Comparison of ENCODE assay signal across 13 cellular contexts in genomic region chr16:29011851-29012250, GRCh38. TPM values are rescaled to one million over a fixed set of nuclear protein-coding genes. Genes with fewer than 3 reads are reported as not detected.
DNase-seq lines count a peak whose midpoint lies in the region; ATAC-seq and TF ChIP-seq lines count a peak whose summit lies in the region.
"Had no signal": no experiment of that assay in that cellular context is flagged by ENCODE, and none has a peak within 500 bp of the region (broad histone marks: within the 10 kb centered on the region; RNA-seq: fewer than 3 reads in every experiment).

No MANE protein-coding gene starts in this region.

- no peaks in the 10 kb centered on the region for H3K27me3 Mint-ChIP-seq in activated CD8-positive, alpha-beta T cell treated with anti-CD3 and anti-CD28 coated beads for 36 hours
- no peaks in the 10 kb centered on the region for H3K27me3 Mint-ChIP-seq in activated CD8-positive, alpha-beta T cell treated with anti-CD3 and anti-CD28 coated beads, Interleukin-2, amount 10 ng/mL, durations not matched to agents 7 days and 5 days (ENCODE audit: low read depth)
- no peaks in the 10 kb centered on the region for H3K27me3 Mint-ChIP-seq in CD8-positive, alpha-beta memory T cell
- no peaks in the 10 kb centered on the region for H3K27me3 Mint-ChIP-seq in activated naive CD8-positive, alpha-beta T cell treated with anti-CD3 and anti-CD28 coated beads, Interleukin-2, amount 10 ng/mL, durations not matched to agents 7 days and 5 days

- TF ChIP-seq CTCF in activated CD8-positive, alpha-beta T cell treated with anti-CD3 and anti-CD28 coated beads for 36 hours (IDR thresholded peaks at IDR 0.05), result no peak

- H3K4me1 ChIP-seq in CD8-positive, alpha-beta memory T cell (ENCODE audit: insufficient read depth, low read length), result peaks cover 64% of the 10 kb centered on the region
- H3K4me1 ChIP-seq in thymus (ENCODE audit: control insufficient read depth, insufficient read depth, low read length), result peaks cover 45% of the 10 kb centered on the region

- H3K36me3 ChIP-seq in CD8-positive, alpha-beta memory T cell (ENCODE audit: insufficient read depth, low read length), result no peaks in the 10 kb centered on the region
- H3K36me3 ChIP-seq in thymus (ENCODE audit: control insufficient read depth, insufficient read depth), result no peaks in the 10 kb centered on the region

- H3K9me3 ChIP-seq in CD8-positive, alpha-beta memory T cell (ENCODE audit: low read length), result no peaks in the 10 kb centered on the region
- no peaks in the 10 kb centered on the region for H3K9me3 ChIP-seq in thymus (ENCODE audit: control insufficient read depth)

- CTCF ChIA-PET in activated CD8-positive, alpha-beta T cell treated with anti-CD3 and anti-CD28 coated beads for 36 hours (lab: Charles Lee), result interaction anchor here (0.7 to 1.7 kb wide), 4 partner anchors 10 to 67 kb away, joined by 3 to 4 read pairs (median 4); no protein-coding TSS in a partner anchor
- CTCF ChIA-PET in activated CD8-positive, alpha-beta T cell treated with anti-CD3 and anti-CD28 coated beads, Interleukin-2, amount 10 ng/mL, durations not matched to agents 7 days and 5 days (lab: Charles Lee), result interaction anchor here (0.8 kb wide), 1 partner anchor 17 kb away, joined by 3 read pairs; no protein-coding TSS in a partner anchor
- CTCF ChIA-PET in CD8-positive, alpha-beta memory T cell (lab: Charles Lee), result interaction anchor here (1.0 to 1.1 kb wide), 2 partner anchors 8 to 38 kb away, joined by 3 to 4 read pairs; partner anchors contain the start of gene SPNS1

- no peaks in the 10 kb centered on the region for H3K27me3 ChIP-seq in CD8-positive, alpha-beta memory T cell (ENCODE audit: insufficient read depth, low read length, poor library complexity, severe bottlenecking)
- no peaks in the 10 kb centered on the region for H3K27me3 ChIP-seq in thymus (ENCODE audit: control insufficient read depth, insufficient read depth)

- H3K9me3 Mint-ChIP-seq in activated CD8-positive, alpha-beta T cell treated with anti-CD3 and anti-CD28 coated beads for 36 hours, result peaks cover 6% of the 10 kb centered on the region
- no peaks in the 10 kb centered on the region for H3K9me3 Mint-ChIP-seq in activated CD8-positive, alpha-beta T cell treated with anti-CD3 and anti-CD28 coated beads, Interleukin-2, amount 10 ng/mL, durations not matched to agents 7 days and 5 days (ENCODE audit: insufficient read depth)
- H3K9me3 Mint-ChIP-seq in CD8-positive, alpha-beta memory T cell, result no peaks in the 10 kb centered on the region
- no peaks in the 10 kb centered on the region for H3K9me3 Mint-ChIP-seq in activated naive CD8-positive, alpha-beta T cell treated with anti-CD3 and anti-CD28 coated beads, Interleukin-2, amount 10 ng/mL, durations not matched to agents 7 days and 5 days

- no peak for DNase-seq in activated CD8-positive, alpha-beta T cell treated with anti-CD3 and anti-CD28 coated beads for 36 hours
- no peak for DNase-seq in activated CD8-positive, alpha-beta T cell treated with anti-CD3 and anti-CD28 coated beads, Interleukin-2, amount 10 ng/mL, durations not matched to agents 7 days and 5 days
- DNase-seq in CD8-positive, alpha-beta memory T cell, result no peak
- DNase-seq in activated naive CD8-positive, alpha-beta T cell treated with anti-CD3 and anti-CD28 coated beads, Interleukin-2, amount 10 ng/mL, durations not matched to agents 7 days and 5 days, result no peak
- no peak for DNase-seq in Ammon's horn (ENCODE audit: low spot score)
- DNase-seq: EL, NCI-H1092 treated with DMSO at 0.1 percent for 48 hours, NCI-H1694, NCI-H2107, NCI-H226 had no signal

- intact Hi-C loops in activated CD8-positive, alpha-beta T cell treated with anti-CD3 and anti-CD28 coated beads for 36 hours (cut with micrococcal nuclease), result no loop called here

- no peak for ATAC-seq in activated CD8-positive, alpha-beta T cell treated with anti-CD3 and anti-CD28 coated beads for 36 hours
- ATAC-seq in activated CD8-positive, alpha-beta T cell treated with anti-CD3 and anti-CD28 coated beads, Interleukin-2, amount 10 ng/mL, durations not matched to agents 7 days and 5 days, result no peak
- no peak for ATAC-seq in activated naive CD8-positive, alpha-beta T cell treated with anti-CD3 and anti-CD28 coated beads, Interleukin-2, amount 10 ng/mL, durations not matched to agents 7 days and 5 days (ENCODE audit: low read depth)
- no peak for ATAC-seq in GM21390 (IDR thresholded peaks at IDR 0.05; ENCODE audit: unreplicated experiment)

- H3K4me1 Mint-ChIP-seq in activated CD8-positive, alpha-beta T cell treated with anti-CD3 and anti-CD28 coated beads for 36 hours (ENCODE audit: low read depth), result peaks cover 65% of the 10 kb centered on the region
- H3K4me1 Mint-ChIP-seq in activated CD8-positive, alpha-beta T cell treated with anti-CD3 and anti-CD28 coated beads, Interleukin-2, amount 10 ng/mL, durations not matched to agents 7 days and 5 days (ENCODE audit: low read depth), result peaks cover 55% of the 10 kb centered on the region
- H3K4me1 Mint-ChIP-seq in CD8-positive, alpha-beta memory T cell, result peaks cover 45 to 63% (median 61%) of the 10 kb centered on the region in 3 donors
- peaks cover 42% of the 10 kb centered on the region for H3K4me1 Mint-ChIP-seq in activated naive CD8-positive, alpha-beta T cell treated with anti-CD3 and anti-CD28 coated beads, Interleukin-2, amount 10 ng/mL, durations not matched to agents 7 days and 5 days

- H3K4me3 Mint-ChIP-seq in activated CD8-positive, alpha-beta T cell treated with anti-CD3 and anti-CD28 coated beads for 36 hours, result no peak overlapping the region
- H3K4me3 Mint-ChIP-seq in activated CD8-positive, alpha-beta T cell treated with anti-CD3 and anti-CD28 coated beads, Interleukin-2, amount 10 ng/mL, durations not matched to agents 7 days and 5 days, result no peak overlapping the region
- H3K4me3 Mint-ChIP-seq in CD8-positive, alpha-beta memory T cell, result no peak overlapping the region
- H3K4me3 Mint-ChIP-seq in activated naive CD8-positive, alpha-beta T cell treated with anti-CD3 and anti-CD28 coated beads, Interleukin-2, amount 10 ng/mL, durations not matched to agents 7 days and 5 days, result no peak overlapping the region

- H3K4me3 ChIP-seq in CD8-positive, alpha-beta memory T cell (ENCODE audit: low read length), result no peak overlapping the region
- no peak overlapping the region for H3K4me3 ChIP-seq in thymus (ENCODE audit: low read length)

- POLR2A ChIA-PET in activated CD8-positive, alpha-beta T cell treated with anti-CD3 and anti-CD28 coated beads for 36 hours (lab: Charles Lee), result interaction anchor here (0.8 to 2.7 kb wide), 5 partner anchors 9 to 27 kb away, joined by 3 to 12 read pairs (median 9); partner anchors contain the start of gene LAT
- POLR2A ChIA-PET in activated CD8-positive, alpha-beta T cell treated with anti-CD3 and anti-CD28 coated beads, Interleukin-2, amount 10 ng/mL, durations not matched to agents 7 days and 5 days (lab: Charles Lee), result interaction anchor here (2.3 kb wide), 1 partner anchor 25 kb away, joined by 6 read pairs; no protein-coding TSS in a partner anchor
- POLR2A ChIA-PET in CD8-positive, alpha-beta memory T cell (lab: Charles Lee), result no interaction called here
- POLR2A ChIA-PET in activated naive CD8-positive, alpha-beta T cell treated with anti-CD3 and anti-CD28 coated beads, Interleukin-2, amount 10 ng/mL, durations not matched to agents 7 days and 5 days (lab: Charles Lee), result interaction anchor here (1.2 kb wide), 1 partner anchor 9 kb away, joined by 3 read pairs; no protein-coding TSS in a partner anchor

- 99% methylated on average over 4 of the region's 4 CpGs for WGBS in thymus

- H3K27ac ChIP-seq in CD8-positive, alpha-beta memory T cell (ENCODE audit: low read depth, low read length), result no peak overlapping the region
- H3K27ac ChIP-seq in thymus (ENCODE audit: low read depth), result peak overlapping the region; percentile 89
- H3K27ac ChIP-seq: RWPE1 had no signal

- peak overlapping the region; percentile 91 for H3K27ac Mint-ChIP-seq in activated CD8-positive, alpha-beta T cell treated with anti-CD3 and anti-CD28 coated beads for 36 hours
- H3K27ac Mint-ChIP-seq in activated CD8-positive, alpha-beta T cell treated with anti-CD3 and anti-CD28 coated beads, Interleukin-2, amount 10 ng/mL, durations not matched to agents 7 days and 5 days, result no peak overlapping the region
- peak overlapping the region; percentile 36 to 97 (median 90) for H3K27ac Mint-ChIP-seq in CD8-positive, alpha-beta memory T cell
- peak overlapping the region; percentile 83 for H3K27ac Mint-ChIP-seq in activated naive CD8-positive, alpha-beta T cell treated with anti-CD3 and anti-CD28 coated beads, Interleukin-2, amount 10 ng/mL, durations not matched to agents 7 days and 5 days

- H3K36me3 Mint-ChIP-seq in activated CD8-positive, alpha-beta T cell treated with anti-CD3 and anti-CD28 coated beads for 36 hours (ENCODE audit: low read depth), result peaks cover 6% of the 10 kb centered on the region
- no peaks in the 10 kb centered on the region for H3K36me3 Mint-ChIP-seq in activated CD8-positive, alpha-beta T cell treated with anti-CD3 and anti-CD28 coated beads, Interleukin-2, amount 10 ng/mL, durations not matched to agents 7 days and 5 days (ENCODE audit: low read depth)
- H3K36me3 Mint-ChIP-seq in CD8-positive, alpha-beta memory T cell, result peaks cover 0 to 2% (median 0%) of the 10 kb centered on the region in 3 donors
- H3K36me3 Mint-ChIP-seq in activated naive CD8-positive, alpha-beta T cell treated with anti-CD3 and anti-CD28 coated beads, Interleukin-2, amount 10 ng/mL, durations not matched to agents 7 days and 5 days, result peaks cover 4% of the 10 kb centered on the region

RNA-seq across cellular contexts. Expression of gene LAT, which starts 27.0 kb away (rescaled TPM):
- total RNA-seq in activated CD8-positive, alpha-beta T cell treated with anti-CD3 and anti-CD28 coated beads for 36 hours, result 100 to 1,000 TPM; 193 to 206 TPM
- 100 to 1,000 TPM; 270 to 288 TPM for total RNA-seq in activated CD8-positive, alpha-beta T cell treated with anti-CD3 and anti-CD28 coated beads, Interleukin-2, amount 10 ng/mL, durations not matched to agents 7 days and 5 days
- 100 to 1,000 TPM; 195 to 203 TPM for total RNA-seq in CD8-positive, alpha-beta memory T cell
- polyA plus RNA-seq in CD8-positive, alpha-beta memory T cell, result 331 TPM
- 100 to 1,000 TPM; 288 to 297 TPM for total RNA-seq in activated naive CD8-positive, alpha-beta T cell treated with anti-CD3 and anti-CD28 coated beads, Interleukin-2, amount 10 ng/mL, durations not matched to agents 7 days and 5 days
- polyA plus RNA-seq in thymus, result 239 TPM

RNA-seq across cellular contexts. Expression of gene SPNS1, which starts 37.3 kb away (rescaled TPM):
- 10 to 100 TPM; 14.6 to 18.2 TPM for total RNA-seq in activated CD8-positive, alpha-beta T cell treated with anti-CD3 and anti-CD28 coated beads for 36 hours
- 10 to 100 TPM; 28.3 to 29.0 TPM for total RNA-seq in activated CD8-positive, alpha-beta T cell treated with anti-CD3 and anti-CD28 coated beads, Interleukin-2, amount 10 ng/mL, durations not matched to agents 7 days and 5 days
- total RNA-seq in CD8-positive, alpha-beta memory T cell, result 10 to 100 TPM; 36.5 to 40.9 TPM
- 33.2 TPM for polyA plus RNA-seq in CD8-positive, alpha-beta memory T cell
- 10 to 100 TPM; 28.1 to 30.1 TPM for total RNA-seq in activated naive CD8-positive, alpha-beta T cell treated with anti-CD3 and anti-CD28 coated beads, Interleukin-2, amount 10 ng/mL, durations not matched to agents 7 days and 5 days
- 75.1 TPM for polyA plus RNA-seq in thymus
